Comparison of ENCODE assay signal across 1 cellular context in the genomic region with DNA sequence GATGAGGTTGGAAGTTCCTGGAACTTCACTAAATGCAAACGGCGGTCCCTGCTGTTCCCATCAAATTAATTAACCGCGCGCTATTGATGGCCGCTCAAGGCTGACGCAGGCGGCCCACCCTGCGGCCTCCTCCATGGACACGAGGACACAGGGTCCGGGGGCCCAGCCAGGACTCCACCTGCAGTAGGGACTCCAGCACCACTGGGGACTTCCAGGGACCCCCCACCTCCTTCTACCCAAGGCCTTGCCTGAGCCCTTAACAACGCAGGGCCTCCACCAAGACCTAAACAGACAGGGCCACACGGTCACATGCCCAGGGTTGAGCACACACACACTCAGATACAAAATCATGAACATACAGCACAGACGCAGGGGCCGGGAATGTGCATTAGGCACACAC.
TF ChIP-seq lines count a peak whose summit lies in the region.

No MANE protein-coding gene starts in this region.

TF ChIP-seq in SK-N-SH treated with all-trans-retinoic acid at 6 μM for 48 hours, 23 proteins besides CTCF, POLR2A, EP300 and RAD21 (continued from another document):
- TF ChIP-seq, protein P1, sequence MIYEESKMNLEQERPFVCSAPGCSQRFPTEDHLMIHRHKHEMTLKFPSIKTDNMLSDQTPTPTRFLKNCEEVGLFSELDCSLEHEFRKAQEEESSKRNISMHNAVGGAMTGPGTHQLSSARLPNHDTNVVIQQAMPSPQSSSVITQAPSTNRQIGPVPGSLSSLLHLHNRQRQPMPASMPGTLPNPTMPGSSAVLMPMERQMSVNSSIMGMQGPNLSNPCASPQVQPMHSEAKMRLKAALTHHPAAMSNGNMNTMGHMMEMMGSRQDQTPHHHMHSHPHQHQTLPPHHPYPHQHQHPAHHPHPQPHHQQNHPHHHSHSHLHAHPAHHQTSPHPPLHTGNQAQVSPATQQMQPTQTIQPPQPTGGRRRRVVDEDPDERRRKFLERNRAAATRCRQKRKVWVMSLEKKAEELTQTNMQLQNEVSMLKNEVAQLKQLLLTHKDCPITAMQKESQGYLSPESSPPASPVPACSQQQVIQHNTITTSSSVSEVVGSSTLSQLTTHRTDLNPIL (CRISPR knock-in tag; IDR thresholded peaks at IDR 0.05; ENCODE audit: low read depth) = no peak
- TF ChIP-seq TOX (CRISPR knock-in tag; IDR thresholded peaks at IDR 0.05; ENCODE audit: borderline replicate concordance) (no peak), ISL1 (CRISPR knock-in tag; IDR thresholded peaks at IDR 0.05) (no peak), OSR1 (CRISPR knock-in tag; IDR thresholded peaks at IDR 0.05) (no peak), ZC3H10 (CRISPR knock-in tag; IDR thresholded peaks at IDR 0.05) (no peak), GLIS3 (CRISPR knock-in tag; IDR thresholded peaks at IDR 0.05) (no peak), ZNF70 (CRISPR knock-in tag; IDR thresholded peaks at IDR 0.05) (no peak), ZNF565 (CRISPR knock-in tag; conservative IDR thresholded peaks at IDR 0.05; ENCODE audit: low read depth) (no peak), PPARA (CRISPR knock-in tag; IDR thresholded peaks at IDR 0.05; ENCODE audit: borderline replicate concordance) (no peak), BACH2 (CRISPR knock-in tag; IDR thresholded peaks at IDR 0.05; ENCODE audit: borderline replicate concordance) (no peak), ZFP3 (CRISPR knock-in tag; IDR thresholded peaks at IDR 0.05) (no peak)
- TF ChIP-seq, protein P2, sequence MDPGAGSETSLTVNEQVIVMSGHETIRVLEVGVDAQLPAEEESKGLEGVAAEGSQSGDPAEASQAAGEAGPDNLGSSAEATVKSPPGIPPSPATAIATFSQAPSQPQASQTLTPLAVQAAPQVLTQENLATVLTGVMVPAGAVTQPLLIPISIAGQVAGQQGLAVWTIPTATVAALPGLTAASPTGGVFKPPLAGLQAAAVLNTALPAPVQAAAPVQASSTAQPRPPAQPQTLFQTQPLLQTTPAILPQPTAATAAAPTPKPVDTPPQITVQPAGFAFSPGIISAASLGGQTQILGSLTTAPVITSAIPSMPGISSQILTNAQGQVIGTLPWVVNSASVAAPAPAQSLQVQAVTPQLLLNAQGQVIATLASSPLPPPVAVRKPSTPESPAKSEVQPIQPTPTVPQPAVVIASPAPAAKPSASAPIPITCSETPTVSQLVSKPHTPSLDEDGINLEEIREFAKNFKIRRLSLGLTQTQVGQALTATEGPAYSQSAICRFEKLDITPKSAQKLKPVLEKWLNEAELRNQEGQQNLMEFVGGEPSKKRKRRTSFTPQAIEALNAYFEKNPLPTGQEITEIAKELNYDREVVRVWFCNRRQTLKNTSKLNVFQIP (CRISPR knock-in tag; IDR thresholded peaks at IDR 0.05; ENCODE audit: borderline replicate concordance, low read depth) = no peak
